2 cellular contexts compared by ENCODE assay signal in the genomic region with DNA sequence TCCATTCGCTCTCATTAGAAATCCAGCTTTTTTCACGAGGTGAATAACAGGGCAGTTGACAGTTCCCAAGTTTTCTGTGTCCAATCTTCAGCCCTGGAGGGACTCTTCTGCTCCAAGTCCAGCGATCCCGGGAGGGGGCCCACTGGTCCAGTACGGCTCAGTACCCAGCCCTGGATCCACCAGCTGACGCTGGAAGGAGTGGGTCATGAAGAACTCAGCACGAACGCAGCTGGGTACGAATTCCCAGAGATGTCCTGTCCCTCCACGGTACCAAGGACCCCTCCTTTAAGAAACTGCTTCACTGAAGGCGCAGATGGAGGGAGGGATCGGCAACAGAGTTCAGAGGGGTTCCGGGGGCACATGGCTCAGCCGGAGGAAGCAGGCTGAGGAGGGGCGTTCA.
TF ChIP-seq lines count a peak whose summit lies in the region.

No MANE protein-coding gene starts in this region.

TF ChIP-seq in GM12878, 131 proteins besides CTCF, POLR2A, EP300 and RAD21:
- TF ChIP-seq CREM (IDR thresholded peaks at IDR 0.05; ENCODE audit: low read depth) (no peak), NFXL1 (IDR thresholded peaks at IDR 0.05; ENCODE audit: borderline replicate concordance) (no peak), YBX1 (IDR thresholded peaks at IDR 0.05) (no peak)

TF ChIP-seq in liver, 16 proteins besides CTCF, POLR2A, EP300 and RAD21:
- TF ChIP-seq SP1 (IDR thresholded peaks at IDR 0.05): no peak
- TF ChIP-seq TAF1 (conservative IDR thresholded peaks at IDR 0.05): no peak
- TF ChIP-seq NR2F2 (IDR thresholded peaks at IDR 0.05): no peak
- no peak for TF ChIP-seq EGR1 (IDR thresholded peaks at IDR 0.05; ENCODE audit: low read depth in 2 of 2)
- TF ChIP-seq, protein P1, sequence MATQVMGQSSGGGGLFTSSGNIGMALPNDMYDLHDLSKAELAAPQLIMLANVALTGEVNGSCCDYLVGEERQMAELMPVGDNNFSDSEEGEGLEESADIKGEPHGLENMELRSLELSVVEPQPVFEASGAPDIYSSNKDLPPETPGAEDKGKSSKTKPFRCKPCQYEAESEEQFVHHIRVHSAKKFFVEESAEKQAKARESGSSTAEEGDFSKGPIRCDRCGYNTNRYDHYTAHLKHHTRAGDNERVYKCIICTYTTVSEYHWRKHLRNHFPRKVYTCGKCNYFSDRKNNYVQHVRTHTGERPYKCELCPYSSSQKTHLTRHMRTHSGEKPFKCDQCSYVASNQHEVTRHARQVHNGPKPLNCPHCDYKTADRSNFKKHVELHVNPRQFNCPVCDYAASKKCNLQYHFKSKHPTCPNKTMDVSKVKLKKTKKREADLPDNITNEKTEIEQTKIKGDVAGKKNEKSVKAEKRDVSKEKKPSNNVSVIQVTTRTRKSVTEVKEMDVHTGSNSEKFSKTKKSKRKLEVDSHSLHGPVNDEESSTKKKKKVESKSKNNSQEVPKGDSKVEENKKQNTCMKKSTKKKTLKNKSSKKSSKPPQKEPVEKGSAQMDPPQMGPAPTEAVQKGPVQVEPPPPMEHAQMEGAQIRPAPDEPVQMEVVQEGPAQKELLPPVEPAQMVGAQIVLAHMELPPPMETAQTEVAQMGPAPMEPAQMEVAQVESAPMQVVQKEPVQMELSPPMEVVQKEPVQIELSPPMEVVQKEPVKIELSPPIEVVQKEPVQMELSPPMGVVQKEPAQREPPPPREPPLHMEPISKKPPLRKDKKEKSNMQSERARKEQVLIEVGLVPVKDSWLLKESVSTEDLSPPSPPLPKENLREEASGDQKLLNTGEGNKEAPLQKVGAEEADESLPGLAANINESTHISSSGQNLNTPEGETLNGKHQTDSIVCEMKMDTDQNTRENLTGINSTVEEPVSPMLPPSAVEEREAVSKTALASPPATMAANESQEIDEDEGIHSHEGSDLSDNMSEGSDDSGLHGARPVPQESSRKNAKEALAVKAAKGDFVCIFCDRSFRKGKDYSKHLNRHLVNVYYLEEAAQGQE (IDR thresholded peaks at IDR 0.05): no peak
- no peak for TF ChIP-seq FOXA1 (IDR thresholded peaks at IDR 0.05)
- TF ChIP-seq, protein P2, sequence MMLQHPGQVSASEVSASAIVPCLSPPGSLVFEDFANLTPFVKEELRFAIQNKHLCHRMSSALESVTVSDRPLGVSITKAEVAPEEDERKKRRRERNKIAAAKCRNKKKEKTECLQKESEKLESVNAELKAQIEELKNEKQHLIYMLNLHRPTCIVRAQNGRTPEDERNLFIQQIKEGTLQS (IDR thresholded peaks at IDR 0.05): no peak
- TF ChIP-seq HNF4G (IDR thresholded peaks at IDR 0.05): no peak
- TF ChIP-seq, protein P3, sequence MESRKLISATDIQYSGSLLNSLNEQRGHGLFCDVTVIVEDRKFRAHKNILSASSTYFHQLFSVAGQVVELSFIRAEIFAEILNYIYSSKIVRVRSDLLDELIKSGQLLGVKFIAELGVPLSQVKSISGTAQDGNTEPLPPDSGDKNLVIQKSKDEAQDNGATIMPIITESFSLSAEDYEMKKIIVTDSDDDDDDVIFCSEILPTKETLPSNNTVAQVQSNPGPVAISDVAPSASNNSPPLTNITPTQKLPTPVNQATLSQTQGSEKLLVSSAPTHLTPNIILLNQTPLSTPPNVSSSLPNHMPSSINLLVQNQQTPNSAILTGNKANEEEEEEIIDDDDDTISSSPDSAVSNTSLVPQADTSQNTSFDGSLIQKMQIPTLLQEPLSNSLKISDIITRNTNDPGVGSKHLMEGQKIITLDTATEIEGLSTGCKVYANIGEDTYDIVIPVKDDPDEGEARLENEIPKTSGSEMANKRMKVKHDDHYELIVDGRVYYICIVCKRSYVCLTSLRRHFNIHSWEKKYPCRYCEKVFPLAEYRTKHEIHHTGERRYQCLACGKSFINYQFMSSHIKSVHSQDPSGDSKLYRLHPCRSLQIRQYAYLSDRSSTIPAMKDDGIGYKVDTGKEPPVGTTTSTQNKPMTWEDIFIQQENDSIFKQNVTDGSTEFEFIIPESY (IDR thresholded peaks at IDR 0.05): no peak
- TF ChIP-seq JUND (IDR thresholded peaks at IDR 0.05): no peak
- no peak for TF ChIP-seq HNF4A (conservative IDR thresholded peaks at IDR 0.05)
- no peak for TF ChIP-seq GABPA (IDR thresholded peaks at IDR 0.05 in 1 of 2, conservative IDR thresholded peaks at IDR 0.05 in 1 of 2)
- TF ChIP-seq RXRA (IDR thresholded peaks at IDR 0.05): no peak
- TF ChIP-seq, protein P4, sequence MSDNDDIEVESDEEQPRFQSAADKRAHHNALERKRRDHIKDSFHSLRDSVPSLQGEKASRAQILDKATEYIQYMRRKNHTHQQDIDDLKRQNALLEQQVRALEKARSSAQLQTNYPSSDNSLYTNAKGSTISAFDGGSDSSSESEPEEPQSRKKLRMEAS (IDR thresholded peaks at IDR 0.05): no peak
- no peak for TF ChIP-seq YY1 (IDR thresholded peaks at IDR 0.05)
- TF ChIP-seq FOXA2 (IDR thresholded peaks at IDR 0.05): no peak
